ENCODE assay signal across 1 cellular context in genomic region chr17:41773731-41774193, GRCh38.
TF ChIP-seq lines count a peak whose summit lies in the region.

No MANE protein-coding gene starts in this region.

TF ChIP-seq in HepG2, 621 proteins besides CTCF, POLR2A, EP300 and RAD21 (continued from another document):
- TF ChIP-seq ZNF629 (CRISPR knock-in tag; conservative IDR thresholded peaks at IDR 0.05) (no peak), RFXANK (CRISPR knock-in tag; IDR thresholded peaks at IDR 0.05) (no peak), FOXP1 (IDR thresholded peaks at IDR 0.05) (no peak), FOXP1 (CRISPR knock-in tag; IDR thresholded peaks at IDR 0.05) (peak; percentile 56; the same call in 1 of the 2 replicates), ZNF574 (CRISPR knock-in tag; IDR thresholded peaks at IDR 0.05) (0 out of 2 replicates have a peak, but pooled peaks have one; percentile 10), SOX13 (IDR thresholded peaks at IDR 0.05) (no peak), SOX13 (CRISPR knock-in tag; conservative IDR thresholded peaks at IDR 0.05 in 1 of 2, IDR thresholded peaks at IDR 0.05 in 1 of 2) (0 out of 4 replicates have a peak, but pooled peaks of 1 of the 2 experiments have one; percentile 6), ZSCAN29 (CRISPR knock-in tag; conservative IDR thresholded peaks at IDR 0.05) (0 out of 2 replicates have a peak, but pooled peaks have one; percentile 42), NCOA1 (CRISPR knock-in tag; IDR thresholded peaks at IDR 0.05) (0 out of 2 replicates have a peak, but pooled peaks have one; percentile 22), STAG1 (CRISPR knock-in tag; IDR thresholded peaks at IDR 0.05) (peak; percentile 40), MTF1 (CRISPR knock-in tag; IDR thresholded peaks at IDR 0.05) (no peak), GABPA (IDR thresholded peaks at IDR 0.05; ENCODE audit: low read depth, low read length) (no peak), GABPA (CRISPR knock-in tag; IDR thresholded peaks at IDR 0.05; ENCODE audit: low read depth) (no peak), ZBTB21 (CRISPR knock-in tag; IDR thresholded peaks at IDR 0.05) (no peak)
